18 cellular contexts compared by ENCODE assay signal in genomic region chr5:136185974-136186373, GRCh38. TPM values are rescaled to one million over a fixed set of nuclear protein-coding genes. Genes with fewer than 3 reads are reported as not detected.
DNase-seq lines count a peak whose midpoint lies in the region; ATAC-seq, FAIRE-seq and TF ChIP-seq lines count a peak whose summit lies in the region.
"Had no signal": no experiment of that assay in that cellular context is flagged by ENCODE, and none has a peak within 500 bp of the region (broad histone marks: within the 10 kb centered on the region; RNA-seq: fewer than 3 reads in every experiment).

No MANE protein-coding gene starts in this region.

- peaks cover 10% of the 10 kb centered on the region for H3K27me3 ChIP-seq in hepatocyte
- H3K27me3 ChIP-seq in muscle layer of duodenum (ENCODE audit: low read depth, low read length) = no peaks in the 10 kb centered on the region
- peaks cover 2% of the 10 kb centered on the region for H3K27me3 ChIP-seq in WERI-Rb-1 (ENCODE audit: insufficient read depth, low read depth, severe bottlenecking)

- no peak for TF ChIP-seq EP300 in A549 (IDR thresholded peaks at IDR 0.05)

- H3K36me3 Mint-ChIP-seq in WTC11 = peaks cover 13% of the 10 kb centered on the region
- H3K36me3 Mint-ChIP-seq in T-helper 17 cell (ENCODE audit: low read depth) = peaks cover 6% of the 10 kb centered on the region

- 90% methylated on average over 2 of the region's 2 CpGs for WGBS in A549 (ENCODE audit: missing lambda C conversion rate)
- 66% methylated on average over 2 of the region's 2 CpGs for WGBS in hepatocyte (ENCODE audit: low lambda C conversion rate, missing lambda C conversion rate)

- no peak overlapping the region for H3K4me3 Mint-ChIP-seq in WTC11
- no peak overlapping the region for H3K4me3 Mint-ChIP-seq in T-helper 17 cell
- H3K4me3 Mint-ChIP-seq: CD8-positive, alpha-beta memory T cell had no signal

- no peaks in the 10 kb centered on the region for H3K79me2 ChIP-seq in hepatocyte

- no peak for TF ChIP-seq RAD21 in A549 (conservative IDR thresholded peaks at IDR 0.05 in 1 of 2, IDR thresholded peaks at IDR 0.05 in 1 of 2)

- no peaks in the 10 kb centered on the region for H4K20me1 ChIP-seq in hepatocyte (ENCODE audit: insufficient read depth, poor library complexity, severe bottlenecking)
- H4K20me1 ChIP-seq: BLaER1 had no signal

- no peaks in the 10 kb centered on the region for H3K9me2 ChIP-seq in hepatocyte (replicated peaks; ENCODE audit: insufficient read depth)

- H3K4me3 ChIP-seq in A549 = no peak overlapping the region
- H3K4me3 ChIP-seq in hepatocyte = no peak overlapping the region
- peak overlapping the region in 1 of 2 donors; percentile 10 for H3K4me3 ChIP-seq in muscle layer of duodenum (ENCODE audit: low read depth in 1 of 2, low read length in 2 of 2)
- no peak overlapping the region for H3K4me3 ChIP-seq in WERI-Rb-1 (ENCODE audit: low read depth, low read length)
- H3K4me3 ChIP-seq: BLaER1 had no signal

- H3K27me3 Mint-ChIP-seq in WTC11 (ENCODE audit: low read depth) = peaks cover 22% of the 10 kb centered on the region
- H3K27me3 Mint-ChIP-seq in T-helper 17 cell = peaks cover 27% of the 10 kb centered on the region

- no peak overlapping the region for H3K27ac ChIP-seq in A549
- H3K27ac ChIP-seq in hepatocyte = peak overlapping the region; percentile 9
- H3K27ac ChIP-seq in muscle layer of duodenum (ENCODE audit: low read length) = peak overlapping the region; percentile 10
- no peak overlapping the region for H3K27ac ChIP-seq in WERI-Rb-1
- H3K27ac ChIP-seq: 22Rv1, BLaER1, HL-60 had no signal

- TF ChIP-seq CTCF in A549 (IDR thresholded peaks at IDR 0.05) = no peak
- no peak for TF ChIP-seq CTCF in WTC11 (IDR thresholded peaks at IDR 0.05)
- no peak for TF ChIP-seq CTCF in hepatocyte (IDR thresholded peaks at IDR 0.05; ENCODE audit: poor library complexity)
- TF ChIP-seq CTCF in WERI-Rb-1 (IDR thresholded peaks at IDR 0.05; ENCODE audit: low read depth, low read length) = no peak

- no peak for TF ChIP-seq POLR2A in A549 (IDR thresholded peaks at IDR 0.05; ENCODE audit: low read length)

- no peak overlapping the region for H2AFZ ChIP-seq in hepatocyte

- CTCF ChIA-PET in A549 (lab: Yijun Ruan, JAX) (interaction anchor here (1.3 kb wide), 1 partner anchor 632 kb away, joined by 3 read pairs; no protein-coding TSS in a partner anchor), WTC11 (lab: Charles Lee) (no interaction called here)

- DNase-seq in A549 (ENCODE audit: low read depth in 1 of 2, low spot score in 1 of 2) (no peak), WTC11 (ENCODE audit: low spot score) (no peak), hepatocyte (ENCODE audit: low spot score) (no peak), WERI-Rb-1 (no peak), T-helper 17 cell (no peak), urothelium cell line (ENCODE audit: low spot score) (no peak)
- DNase-seq: AML-193; CD8-positive, alpha-beta memory T cell; DMS 273 treated with DMSO at 0.1 percent for 48 hours; HCEC 1CT had no signal

- H3K4me1 Mint-ChIP-seq in WTC11 (peaks cover 2% of the 10 kb centered on the region), T-helper 17 cell (no peaks in the 10 kb centered on the region)

- no peak for ATAC-seq in A549
- ATAC-seq in WTC11 = no peak
- ATAC-seq in GM21576 (IDR thresholded peaks at IDR 0.05; ENCODE audit: unreplicated experiment) = no peak
- ATAC-seq in T-helper 17 cell = no peak

- H3K9me3 Mint-ChIP-seq in WTC11 = no peaks in the 10 kb centered on the region
- H3K9me3 Mint-ChIP-seq: CD8-positive, alpha-beta memory T cell had no signal

- POLR2A ChIA-PET in A549 (lab: Yijun Ruan, JAX) (no interaction called here), WTC11 (lab: Charles Lee) (no interaction called here)

- H3K4me1 ChIP-seq in A549 = no peaks in the 10 kb centered on the region
- peaks cover 21% of the 10 kb centered on the region for H3K4me1 ChIP-seq in hepatocyte (ENCODE audit: insufficient read depth)
- H3K4me1 ChIP-seq in muscle layer of duodenum (ENCODE audit: control insufficient read depth in 1 of 2, insufficient read depth in 2 of 2, low read length in 2 of 2) = peaks cover 0 to 7% of the 10 kb centered on the region in 2 donors
- H3K4me1 ChIP-seq: BLaER1 had no signal

- no peak overlapping the region for H3K4me2 ChIP-seq in A549
- peak overlapping the region; percentile 23 for H3K4me2 ChIP-seq in hepatocyte
- H3K4me2 ChIP-seq: BLaER1 had no signal

- H3K27ac Mint-ChIP-seq in WTC11 (no peak overlapping the region), T-helper 17 cell (no peak overlapping the region)
- H3K27ac Mint-ChIP-seq: CD8-positive, alpha-beta memory T cell had no signal

- no peaks in the 10 kb centered on the region for H3K9me3 ChIP-seq in A549
- no peaks in the 10 kb centered on the region for H3K9me3 ChIP-seq in hepatocyte (ENCODE audit: low read depth)
- no peaks in the 10 kb centered on the region for H3K9me3 ChIP-seq in muscle layer of duodenum (ENCODE audit: control insufficient read depth in 1 of 2, low read length in 2 of 2)
- H3K9me3 ChIP-seq in WERI-Rb-1 (ENCODE audit: severe bottlenecking) = no peaks in the 10 kb centered on the region
- no peaks in the 10 kb centered on the region for H3K9me3 ChIP-seq in T-helper 17 cell (ENCODE audit: control insufficient read depth, low read length, poor library complexity, severe bottlenecking)

- no peak for FAIRE-seq in A549 (lab: Jason Lieb, UNC)
- no peak for FAIRE-seq in urothelium cell line (lab: Jason Lieb, UNC)
- FAIRE-seq: GM18507 had no signal

- H3K36me3 ChIP-seq in hepatocyte (replicated peaks; ENCODE audit: insufficient read depth, low read depth) (no peaks in the 10 kb centered on the region), muscle layer of duodenum (ENCODE audit: control insufficient read depth in 1 of 2, insufficient read depth in 2 of 2, low read length in 2 of 2) (peaks cover 3 to 16% of the 10 kb centered on the region in 2 donors), WERI-Rb-1 (no peaks in the 10 kb centered on the region)

TF ChIP-seq in A549, 52 proteins besides CTCF, POLR2A, EP300 and RAD21:
- no peak for TF ChIP-seq CHD2 (IDR thresholded peaks at IDR 0.05; ENCODE audit: low read length, partially characterized antibody)
- TF ChIP-seq USF2 (IDR thresholded peaks at IDR 0.05) = 0 out of 2 replicates have a peak, but pooled peaks have one; percentile 10
- TF ChIP-seq HOXA7 (CRISPR knock-in tag; IDR thresholded peaks at IDR 0.05) = no peak
- no peak for TF ChIP-seq SREBF2 (IDR thresholded peaks at IDR 0.05)
- no peak for TF ChIP-seq NPAS2 (CRISPR knock-in tag; IDR thresholded peaks at IDR 0.05; ENCODE audit: borderline replicate concordance)

TF ChIP-seq in WTC11, 78 proteins besides CTCF, POLR2A, EP300 and RAD21:
- TF ChIP-seq ESRRA (CRISPR knock-in tag; IDR thresholded peaks at IDR 0.05; ENCODE audit: borderline replicate concordance) (no peak), ZBTB21 (CRISPR knock-in tag; IDR thresholded peaks at IDR 0.05; ENCODE audit: borderline replicate concordance) (no peak), USF2 (CRISPR knock-in tag; IDR thresholded peaks at IDR 0.05) (peak; percentile 44; the same call in 1 of the 2 replicates), ZNF281 (CRISPR knock-in tag; IDR thresholded peaks at IDR 0.05) (no peak)

RNA-seq across cellular contexts. Expression of gene SMIM32, which starts 7.0 kb away (rescaled TPM):
- not detected in 2 replicates for polyA plus RNA-seq in A549 (2011; rRNA removed)
- not detected in 2 replicates for polyA plus RNA-seq in A549 (2012; cell fraction: cytosol; rRNA removed)
- polyA plus RNA-seq in A549 (2012; cell fraction: nucleus; rRNA removed) = not detected in 2 replicates
- polyA plus RNA-seq in A549 (2017; fragmentation: RNase III; extraction: RNeasy Plus Mini Kit Qiagen cat#74134 plus additional on column Dnase treatment) = not detected in 3 replicates
- not detected in 2 replicates for polyA minus RNA-seq in A549 (2011; rRNA and poly(A)+ RNA removed)
- total RNA-seq in WTC11 (2021) = 0.18 to 0.37 TPM in 2 of 3 replicates, not detected in the other
- total RNA-seq in hepatocyte = 1.9 and 3.1 TPM in 2 replicates
- 2.7 and 3.9 TPM in 2 replicates for polyA plus RNA-seq in hepatocyte
- not detected for total RNA-seq in T-helper 17 cell
- total RNA-seq: CD8-positive, alpha-beta memory T cell; Daoy; H4 had no signal
- polyA plus RNA-seq: CD8-positive, alpha-beta memory T cell had no signal

RNA-seq across cellular contexts. Expression of gene SMAD5, which starts 53.3 kb away (rescaled TPM):
- polyA plus RNA-seq in A549 (2011; rRNA removed) = 69.9 and 101 TPM in 2 replicates
- 14.9 TPM in 2 replicates for polyA plus RNA-seq in A549 (2012; cell fraction: cytosol; rRNA removed)
- polyA plus RNA-seq in A549 (2012; cell fraction: nucleus; rRNA removed) = 8.0 and 9.2 TPM in 2 replicates
- polyA plus RNA-seq in A549 (2017; fragmentation: RNase III; extraction: RNeasy Plus Mini Kit Qiagen cat#74134 plus additional on column Dnase treatment) = 17.1 to 19.5 TPM (median 18.5 TPM) in 3 replicates
- 76.1 and 95.2 TPM in 2 replicates for polyA minus RNA-seq in A549 (2011; rRNA and poly(A)+ RNA removed)
- total RNA-seq in WTC11 (2021) = 54.9 to 70.3 TPM (median 65.2 TPM) in 3 replicates
- total RNA-seq in hepatocyte = 67.4 and 68.8 TPM in 2 replicates
- polyA plus RNA-seq in hepatocyte = 24.1 and 34.4 TPM in 2 replicates
- total RNA-seq in T-helper 17 cell = 10 to 100 TPM; 12.5 to 18.1 TPM

Comparison
In these comparisons a context has a peak if more than half of its experiments do, and no peak if none do; other contexts are left out.
1. H3K27ac ChIP-seq: peak in hepatocyte (single experiment) and muscle layer of duodenum (single experiment); none in A549 (0 of 2) and WERI-Rb-1 (single experiment).
2. Of the 8 proteins assayed by ChIP-seq in both WTC11 and A549: peak only in WTC11: none; only in A549: none; in both: USF2; in neither: 7.